11 cellular contexts compared by ENCODE assay signal in genomic region chr22:30078320-30079311, GRCh38. TPM values are rescaled to one million over a fixed set of nuclear protein-coding genes. Genes with fewer than 3 reads are reported as not detected.
DNase-seq lines count a peak whose midpoint lies in the region; ATAC-seq, FAIRE-seq and TF ChIP-seq lines count a peak whose summit lies in the region.
"Had no signal": no experiment of that assay in that cellular context is flagged by ENCODE, and none has a peak within 500 bp of the region (broad histone marks: within the 10 kb centered on the region; RNA-seq: fewer than 3 reads in every experiment).

No MANE protein-coding gene starts in this region.

- no peak overlapping the region for H3K4me3 Mint-ChIP-seq in endothelial cell (ENCODE audit: unreplicated experiment)

- H3K4me1 ChIP-seq in foreskin keratinocyte = no peaks in the 10 kb centered on the region

- no peaks in the 10 kb centered on the region for H3K27me3 ChIP-seq in WERI-Rb-1 (ENCODE audit: insufficient read depth, low read depth, severe bottlenecking)
- peaks cover 41% of the 10 kb centered on the region for H3K27me3 ChIP-seq in foreskin keratinocyte

- no peaks in the 10 kb centered on the region for H3K4me1 Mint-ChIP-seq in endothelial cell (ENCODE audit: unreplicated experiment)

- H3K9me3 Mint-ChIP-seq in endothelial cell (ENCODE audit: unreplicated experiment) = no peaks in the 10 kb centered on the region

- peak; percentile 73 for FAIRE-seq in GM18507 (lab: Jason Lieb, UNC)

- no peaks in the 10 kb centered on the region for H3K36me3 Mint-ChIP-seq in endothelial cell (ENCODE audit: low read depth, unreplicated experiment)

- H3K36me3 ChIP-seq in WERI-Rb-1 = no peaks in the 10 kb centered on the region

- H3K9me3 ChIP-seq in WERI-Rb-1 (ENCODE audit: severe bottlenecking) = peaks cover 5% of the 10 kb centered on the region

- H3K27me3 Mint-ChIP-seq in endothelial cell (ENCODE audit: unreplicated experiment) = peaks cover 2% of the 10 kb centered on the region

- no peak overlapping the region for H3K4me3 ChIP-seq in WERI-Rb-1 (ENCODE audit: low read depth, low read length)

- peak overlapping the region; percentile 29; the same call in 1 of the 2 replicates for H3K27ac ChIP-seq in WERI-Rb-1
- H3K27ac ChIP-seq in foreskin keratinocyte = no peak overlapping the region

- TF ChIP-seq CTCF in WERI-Rb-1 (IDR thresholded peaks at IDR 0.05; ENCODE audit: low read depth, low read length) (no peak), foreskin keratinocyte (conservative IDR thresholded peaks at IDR 0.05) (no peak), endothelial cell (IDR thresholded peaks at IDR 0.05; ENCODE audit: unreplicated experiment) (no peak)

- peak; percentile 63 for DNase-seq in Ammon's horn (ENCODE audit: low spot score)
- DNase-seq in GM18507 (ENCODE audit: extremely low spot score, insufficient read length, low read depth) = no peak
- DNase-seq in WERI-Rb-1 = no peak
- peak; percentile 22 to 40 for DNase-seq in foreskin keratinocyte
- DNase-seq in endothelial cell (ENCODE audit: low spot score) = no peak
- DNase-seq in SW 1271 (lab: John Stamatoyannopoulos, UW) = no peak
- DNase-seq in HuH-7 (ENCODE audit: low spot score) = no peak
- DNase-seq in putamen (ENCODE audit: low spot score) = no peak
- DNase-seq: C1 segment of cervical spinal cord, foreskin fibroblast, NCI-H1436 had no signal

- H3K27ac Mint-ChIP-seq in endothelial cell (ENCODE audit: unreplicated experiment) = no peak overlapping the region

- peak; percentile 41 for ATAC-seq in foreskin keratinocyte

RNA-seq across cellular contexts. Expression of gene HORMAD2, which starts 1.6 kb away (rescaled TPM):
- total RNA-seq in foreskin keratinocyte = not detected in 2 replicates
- polyA plus RNA-seq in foreskin keratinocyte = not detected in 2 replicates
- total RNA-seq in endothelial cell (ENCODE audit: unreplicated experiment) = not detected

Comparison
In these comparisons a context has a peak if more than half of its experiments do, and no peak if none do; other contexts are left out.
1. DNase-seq: peak in Ammon's horn (single experiment) and foreskin keratinocyte (2 of 2); none in GM18507 (single experiment), WERI-Rb-1 (single experiment), endothelial cell (single experiment), SW 1271 (0 of 2), HuH-7 (single experiment) and putamen (single experiment).